Comparison of ENCODE assay signal across 9 cellular contexts in genomic region chr13:40115456-40115855, GRCh38.
DNase-seq lines count a peak whose midpoint lies in the region; ATAC-seq and TF ChIP-seq lines count a peak whose summit lies in the region.
"Had no signal": no experiment of that assay in that cellular context is flagged by ENCODE, and none has a peak within 500 bp of the region (broad histone marks: within the 10 kb centered on the region; RNA-seq: fewer than 3 reads in every experiment).

No MANE protein-coding gene starts in this region.

- TF ChIP-seq CTCF in heart left ventricle (IDR thresholded peaks at IDR 0.05) (no peak), cardiac fibroblast (IDR thresholded peaks at IDR 0.05; ENCODE audit: low read depth, low read length) (no peak), upper lobe of left lung (IDR thresholded peaks at IDR 0.05) (no peak)

- TF ChIP-seq EP300 in upper lobe of left lung (IDR thresholded peaks at IDR 0.05), result no peak

- 57 to 79% (median 67%) methylated on average over 2 of the region's 2 CpGs for WGBS in heart left ventricle, 4 donors
- WGBS in mesodermal cell (ENCODE audit: insufficient coverage in 2 of 2), 2 experiments, result 92% methylated on average over 2 of the region's 2 CpGs; no CpG with 5 or more reads in 1 of the 2 experiments
- 59 to 71% methylated on average over 2 of the region's 2 CpGs for WGBS in upper lobe of left lung, 2 donors

- DNase-seq in heart left ventricle (no peak), Right ventricle myocardium inferior (ENCODE audit: missing footprints) (no peak), cardiac fibroblast (ENCODE audit: low read depth in 2 of 2) (peak; percentile 31 to 34), upper lobe of left lung (no peak), sciatic nerve (ENCODE audit: low spot score) (no peak), NCI-H1930 (lab: John Stamatoyannopoulos, UW) (no peak)
- DNase-seq: NCI-H2029 treated with DMSO at 0.1 percent for 48 hours had no signal

- H3K4me1 ChIP-seq in heart left ventricle (peaks cover 0 to 14% (median 7%) of the 10 kb centered on the region in 12 donors), mesodermal cell (ENCODE audit: control insufficient read depth, insufficient read depth, low read length, poor library complexity, severe bottlenecking) (peaks cover 16% of the 10 kb centered on the region), upper lobe of left lung (peaks cover 7 to 18% (median 9%) of the 10 kb centered on the region in 4 donors)

- H3K4me3 ChIP-seq in heart left ventricle, result no peak overlapping the region
- no peak overlapping the region for H3K4me3 ChIP-seq in cardiac fibroblast (replicated peaks in 1 of 2; ENCODE audit: low read depth in 2 of 2, low read length in 2 of 2)
- no peak overlapping the region for H3K4me3 ChIP-seq in mesodermal cell (ENCODE audit: extremely low read depth, insufficient read depth, low read length, poor library complexity, severe bottlenecking)
- H3K4me3 ChIP-seq in upper lobe of left lung, result no peak overlapping the region

- intact Hi-C loops in heart left ventricle (cut with DNase I), result loop anchor here in 1 of 10 donors (1.0 kb wide), 1 partner anchor 43 kb away; no protein-coding TSS in a partner anchor
- intact Hi-C loops in Right ventricle myocardium inferior (cut with DNase I), result no loop called here
- intact Hi-C loops in sciatic nerve (cut with DNase I), result no loop called here

- no peak for TF ChIP-seq POLR2A in heart left ventricle (IDR thresholded peaks at IDR 0.05)
- no peak for TF ChIP-seq POLR2A in upper lobe of left lung (IDR thresholded peaks at IDR 0.05)

- no peaks in the 10 kb centered on the region for H3K36me3 ChIP-seq in heart left ventricle
- no peaks in the 10 kb centered on the region for H3K36me3 ChIP-seq in mesodermal cell (ENCODE audit: control insufficient read depth, insufficient read depth, low read length)
- H3K36me3 ChIP-seq in upper lobe of left lung, result no peaks in the 10 kb centered on the region

- H3K27ac ChIP-seq in heart left ventricle (peak overlapping the region in 9 of 12 donors; percentile 4 to 54 (median 21)), mesodermal cell (ENCODE audit: low read depth, low read length, severe bottlenecking) (peak overlapping the region; percentile 85), upper lobe of left lung (peak overlapping the region in 3 of 4 donors; percentile 33 to 79 (median 69))

- no peaks in the 10 kb centered on the region for H3K27me3 ChIP-seq in heart left ventricle
- no peaks in the 10 kb centered on the region for H3K27me3 ChIP-seq in upper lobe of left lung

- peak in 1 of 4 donors; percentile 31 for ATAC-seq in heart left ventricle
- no peak for ATAC-seq in Right ventricle myocardium inferior
- peak in 1 of 2 donors; percentile 41 for ATAC-seq in upper lobe of left lung (ENCODE audit: low FRiP score in 2 of 2)
- ATAC-seq in HG03095 (IDR thresholded peaks at IDR 0.05; ENCODE audit: unreplicated experiment), result no peak
- ATAC-seq in sciatic nerve, result no peak

- H3K9me3 ChIP-seq in heart left ventricle, result peaks cover 0 to 8% (median 0%) of the 10 kb centered on the region in 12 donors
- no peaks in the 10 kb centered on the region for H3K9me3 ChIP-seq in mesodermal cell (ENCODE audit: control insufficient read depth, low read length)
- H3K9me3 ChIP-seq in upper lobe of left lung, result peaks cover 0 to 5% (median 0%) of the 10 kb centered on the region in 4 donors

Comparison
In these comparisons a context has a peak if more than half of its experiments do, and no peak if none do; other contexts are left out.
1. DNase-seq: peak in cardiac fibroblast (2 of 2); none in heart left ventricle (0 of 5), Right ventricle myocardium inferior (single experiment), upper lobe of left lung (0 of 2), sciatic nerve (single experiment) and NCI-H1930 (0 of 2).
2. H3K27ac ChIP-seq: peak in every context shown above with its lines; median percentile 85 in mesodermal cell; 69 in upper lobe of left lung; 21 in heart left ventricle.